Comparison of ENCODE assay signal across 15 cellular contexts in the genomic region with DNA sequence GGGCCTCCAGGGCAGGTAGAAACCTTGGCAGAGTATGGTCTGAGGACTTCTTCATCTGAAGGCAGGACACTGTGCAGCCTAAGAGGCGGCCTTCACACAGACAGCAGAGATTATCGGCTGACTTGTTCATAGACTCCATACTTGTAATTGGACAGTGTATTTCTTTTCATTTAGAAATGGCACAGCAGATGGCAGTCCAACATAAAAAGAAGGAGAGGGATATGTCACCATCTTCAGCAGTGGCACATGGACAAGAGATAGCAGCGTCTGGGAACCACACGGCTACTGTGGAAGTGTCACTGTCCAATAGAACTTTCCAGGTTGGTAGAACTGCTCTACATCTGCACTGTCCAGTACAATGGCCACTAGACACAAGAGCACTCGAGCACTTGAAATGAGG. TPM values are rescaled to one million over a fixed set of nuclear protein-coding genes. Genes with fewer than 3 reads are reported as not detected.
DNase-seq lines count a peak whose midpoint lies in the region; ATAC-seq and TF ChIP-seq lines count a peak whose summit lies in the region.
"Had no signal": no experiment of that assay in that cellular context is flagged by ENCODE, and none has a peak within 500 bp of the region (broad histone marks: within the 10 kb centered on the region; RNA-seq: fewer than 3 reads in every experiment).

No MANE protein-coding gene starts in this region.

- H3K9me3 ChIP-seq in MM.1S (replicated peaks; ENCODE audit: insufficient read depth, low read length) (no peaks in the 10 kb centered on the region), OCI-LY3 (ENCODE audit: insufficient read depth, low read length) (no peaks in the 10 kb centered on the region), neural progenitor cell (ENCODE audit: low read depth) (peaks cover 13% of the 10 kb centered on the region), right cardiac atrium (ENCODE audit: control insufficient read depth, low read length) (no peaks in the 10 kb centered on the region)
- H3K9me3 ChIP-seq: tibial artery had no signal

- H3F3A ChIP-seq in MM.1S (ENCODE audit: insufficient read depth, low read length) = no peaks in the 10 kb centered on the region
- H3F3A ChIP-seq in neural progenitor cell (ENCODE audit: low read depth) = no peaks in the 10 kb centered on the region

- H3K4me1 Mint-ChIP-seq in neural progenitor cell = no peaks in the 10 kb centered on the region
- H3K4me1 Mint-ChIP-seq: T-cell had no signal

- H3K27me3 ChIP-seq in MM.1S (replicated peaks; ENCODE audit: insufficient read depth, low read length) = no peaks in the 10 kb centered on the region
- H3K27me3 ChIP-seq in OCI-LY3 (ENCODE audit: low read depth, low read length) = no peaks in the 10 kb centered on the region
- H3K27me3 ChIP-seq in foreskin keratinocyte = no peaks in the 10 kb centered on the region
- no peaks in the 10 kb centered on the region for H3K27me3 ChIP-seq in neural progenitor cell
- H3K27me3 ChIP-seq in right cardiac atrium (ENCODE audit: control insufficient read depth, insufficient read depth) = no peaks in the 10 kb centered on the region
- H3K27me3 ChIP-seq: tibial artery had no signal

- peak; percentile 35 for DNase-seq in Caki2 (ENCODE audit: low read depth)
- DNase-seq in MM.1S = no peak
- no peak for DNase-seq in foreskin keratinocyte
- no peak for DNase-seq in T-helper 1 cell
- no peak for DNase-seq in neural progenitor cell (ENCODE audit: low spot score)
- no peak for DNase-seq in activated CD4-positive, alpha-beta T cell treated with anti-CD3 and anti-CD28 coated beads for 48 hours
- no peak for DNase-seq in right cardiac atrium
- DNase-seq: activated CD4-positive, alpha-beta T cell treated with anti-CD3 and anti-CD28 coated beads for 4 hours; head of caudate nucleus; kidney glomerular epithelial cell; NCI-H1092; psoas muscle; T-cell; tibial artery had no signal

- no peaks in the 10 kb centered on the region for H3K9me2 ChIP-seq in MM.1S (replicated peaks; ENCODE audit: insufficient read depth, low read length)

- no peaks in the 10 kb centered on the region for H3K79me2 ChIP-seq in MM.1S (ENCODE audit: low read length)
- no peaks in the 10 kb centered on the region for H3K79me2 ChIP-seq in OCI-LY3 (ENCODE audit: low read length)
- H3K79me2 ChIP-seq in neural progenitor cell (ENCODE audit: low read depth) = no peaks in the 10 kb centered on the region

- H3K27ac ChIP-seq in MM.1S (ENCODE audit: low read length) (no peak overlapping the region), OCI-LY3 (ENCODE audit: low read length) (no peak overlapping the region), foreskin keratinocyte (no peak overlapping the region), neural progenitor cell (no peak overlapping the region), right cardiac atrium (ENCODE audit: low read length) (no peak overlapping the region)
- H3K27ac ChIP-seq: psoas muscle, tibial artery had no signal

- H3K9ac ChIP-seq in MM.1S (ENCODE audit: low read length) (no peak overlapping the region), OCI-LY3 (ENCODE audit: low read length) (no peak overlapping the region), neural progenitor cell (no peak overlapping the region)

- H2AFZ ChIP-seq in MM.1S (ENCODE audit: low read length) = no peak overlapping the region
- H2AFZ ChIP-seq in OCI-LY3 (ENCODE audit: low read depth, low read length) = no peak overlapping the region; the same call in 1 of the 2 replicates
- H2AFZ ChIP-seq in neural progenitor cell (replicated peaks) = no peak overlapping the region

- H3K4me3 ChIP-seq in MM.1S (ENCODE audit: low read length) (no peak overlapping the region), OCI-LY3 (ENCODE audit: low read length) (no peak overlapping the region), neural progenitor cell (no peak overlapping the region), right cardiac atrium (ENCODE audit: low read length) (no peak overlapping the region)
- H3K4me3 ChIP-seq: psoas muscle, tibial artery had no signal

- 58% methylated on average over 5 of the region's 5 CpGs for WGBS in right cardiac atrium

- H3K36me3 ChIP-seq in MM.1S (replicated peaks; ENCODE audit: insufficient read depth, low read length) (no peaks in the 10 kb centered on the region), OCI-LY3 (replicated peaks; ENCODE audit: low read depth, low read length) (no peaks in the 10 kb centered on the region), neural progenitor cell (no peaks in the 10 kb centered on the region)
- H3K36me3 ChIP-seq: tibial artery had no signal

- intact Hi-C loops in right cardiac atrium (cut with DNase I) = no loop called here

- in situ Hi-C loops in Caki2 (cut with HindIII; ENCODE audit: low pct_unique_long_range_greater_than_20kb, low sequenced_read_pairs) = no loop called here

- H3K4me3 Mint-ChIP-seq in neural progenitor cell = no peak overlapping the region
- H3K4me3 Mint-ChIP-seq: T-cell had no signal

- no peak for ATAC-seq in foreskin keratinocyte
- no peak for ATAC-seq in right cardiac atrium
- ATAC-seq: psoas muscle, T-cell had no signal

- H3K9me3 Mint-ChIP-seq in neural progenitor cell = peaks cover 4% of the 10 kb centered on the region
- H3K9me3 Mint-ChIP-seq: T-cell had no signal

- no peaks in the 10 kb centered on the region for H3K27me3 Mint-ChIP-seq in neural progenitor cell (ENCODE audit: insufficient read depth, low read depth)

- H3K36me3 Mint-ChIP-seq in neural progenitor cell = no peaks in the 10 kb centered on the region
- H3K36me3 Mint-ChIP-seq: T-cell had no signal

- TF ChIP-seq CTCF in MM.1S (IDR thresholded peaks at IDR 0.05; ENCODE audit: low read length) (0 out of 2 replicates have a peak, but pooled peaks have one; percentile 5), OCI-LY3 (IDR thresholded peaks at IDR 0.05; ENCODE audit: low read depth, low read length) (peak; percentile 27), foreskin keratinocyte (conservative IDR thresholded peaks at IDR 0.05) (peak; percentile 27), neural progenitor cell (IDR thresholded peaks at IDR 0.05) (no peak)

- H3K4me1 ChIP-seq in MM.1S (ENCODE audit: low read length) = no peaks in the 10 kb centered on the region
- peaks cover 10% of the 10 kb centered on the region for H3K4me1 ChIP-seq in OCI-LY3 (ENCODE audit: low read length)
- H3K4me1 ChIP-seq in foreskin keratinocyte = no peaks in the 10 kb centered on the region
- no peaks in the 10 kb centered on the region for H3K4me1 ChIP-seq in neural progenitor cell
- H3K4me1 ChIP-seq in right cardiac atrium (ENCODE audit: control insufficient read depth, insufficient read depth, low read length) = no peaks in the 10 kb centered on the region
- H3K4me1 ChIP-seq: psoas muscle, tibial artery had no signal

- H4K20me1 ChIP-seq in MM.1S (ENCODE audit: insufficient read depth, low read length) (no peaks in the 10 kb centered on the region), OCI-LY3 (ENCODE audit: insufficient read depth, low read length) (no peaks in the 10 kb centered on the region), neural progenitor cell (ENCODE audit: low read depth) (no peaks in the 10 kb centered on the region)

- no peak overlapping the region for H3K27ac Mint-ChIP-seq in neural progenitor cell
- H3K27ac Mint-ChIP-seq: T-cell had no signal

- no peak overlapping the region for H3K4me2 ChIP-seq in MM.1S (ENCODE audit: low read depth, low read length)
- no peak overlapping the region for H3K4me2 ChIP-seq in OCI-LY3 (ENCODE audit: low read length)
- H3K4me2 ChIP-seq in neural progenitor cell = no peak overlapping the region

RNA-seq across cellular contexts. Expression of a gene that starts 21.7 kb away (rescaled TPM):
- total RNA-seq in Caki2 (2014; rRNA removed; shearing (Covaris generic); ENCODE audit: low replicate concordance) = 9.5 and 18.7 TPM in 2 replicates
- total RNA-seq in foreskin keratinocyte (10.1 and 11.0 TPM in 2 replicates), neural progenitor cell (ENCODE audit: low replicate concordance) (18.0 and 22.2 TPM in 2 replicates), right cardiac atrium (1 to 10 TPM; 8.0 to 9.6 (median 8.9) TPM)
- polyA plus RNA-seq in foreskin keratinocyte (15.2 and 15.6 TPM in 2 replicates), right cardiac atrium (11.1 TPM)
